2 cellular contexts compared by ENCODE assay signal in the genomic region with DNA sequence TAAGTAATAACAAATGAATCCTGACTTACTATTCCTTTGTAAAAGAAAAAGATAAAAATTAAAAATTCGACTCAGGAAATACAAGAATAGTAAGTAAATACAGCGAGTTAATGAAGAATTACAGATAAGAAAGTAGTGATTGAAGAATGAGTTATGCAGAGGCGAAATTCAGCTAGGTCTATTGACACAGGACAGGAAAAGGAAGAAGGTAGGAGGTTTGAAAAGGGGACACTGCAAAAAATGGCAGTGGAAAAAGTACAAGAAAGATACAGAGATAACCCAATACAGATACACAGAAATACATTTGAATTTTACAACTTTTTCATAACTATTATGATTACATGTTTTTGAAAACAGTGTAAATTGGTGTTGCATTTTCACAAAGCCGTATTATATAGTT.
TF ChIP-seq lines count a peak whose summit lies in the region.

No MANE protein-coding gene starts in this region.

TF ChIP-seq in SK-N-SH, 30 proteins besides CTCF, POLR2A, EP300 and RAD21 (continued from another document):
- TF ChIP-seq, protein P1, sequence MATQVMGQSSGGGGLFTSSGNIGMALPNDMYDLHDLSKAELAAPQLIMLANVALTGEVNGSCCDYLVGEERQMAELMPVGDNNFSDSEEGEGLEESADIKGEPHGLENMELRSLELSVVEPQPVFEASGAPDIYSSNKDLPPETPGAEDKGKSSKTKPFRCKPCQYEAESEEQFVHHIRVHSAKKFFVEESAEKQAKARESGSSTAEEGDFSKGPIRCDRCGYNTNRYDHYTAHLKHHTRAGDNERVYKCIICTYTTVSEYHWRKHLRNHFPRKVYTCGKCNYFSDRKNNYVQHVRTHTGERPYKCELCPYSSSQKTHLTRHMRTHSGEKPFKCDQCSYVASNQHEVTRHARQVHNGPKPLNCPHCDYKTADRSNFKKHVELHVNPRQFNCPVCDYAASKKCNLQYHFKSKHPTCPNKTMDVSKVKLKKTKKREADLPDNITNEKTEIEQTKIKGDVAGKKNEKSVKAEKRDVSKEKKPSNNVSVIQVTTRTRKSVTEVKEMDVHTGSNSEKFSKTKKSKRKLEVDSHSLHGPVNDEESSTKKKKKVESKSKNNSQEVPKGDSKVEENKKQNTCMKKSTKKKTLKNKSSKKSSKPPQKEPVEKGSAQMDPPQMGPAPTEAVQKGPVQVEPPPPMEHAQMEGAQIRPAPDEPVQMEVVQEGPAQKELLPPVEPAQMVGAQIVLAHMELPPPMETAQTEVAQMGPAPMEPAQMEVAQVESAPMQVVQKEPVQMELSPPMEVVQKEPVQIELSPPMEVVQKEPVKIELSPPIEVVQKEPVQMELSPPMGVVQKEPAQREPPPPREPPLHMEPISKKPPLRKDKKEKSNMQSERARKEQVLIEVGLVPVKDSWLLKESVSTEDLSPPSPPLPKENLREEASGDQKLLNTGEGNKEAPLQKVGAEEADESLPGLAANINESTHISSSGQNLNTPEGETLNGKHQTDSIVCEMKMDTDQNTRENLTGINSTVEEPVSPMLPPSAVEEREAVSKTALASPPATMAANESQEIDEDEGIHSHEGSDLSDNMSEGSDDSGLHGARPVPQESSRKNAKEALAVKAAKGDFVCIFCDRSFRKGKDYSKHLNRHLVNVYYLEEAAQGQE (IDR thresholded peaks at IDR 0.05; ENCODE audit: low read depth, low read length), result no peak
- TF ChIP-seq RFX5 (IDR thresholded peaks at IDR 0.05; ENCODE audit: low read length) (no peak), NFIC (IDR thresholded peaks at IDR 0.05; ENCODE audit: borderline replicate concordance) (no peak)

TF ChIP-seq in SK-N-SH treated with all-trans-retinoic acid at 6 μM for 48 hours, 23 proteins besides CTCF, POLR2A, EP300 and RAD21 (continued from another document):
- TF ChIP-seq, protein P2, sequence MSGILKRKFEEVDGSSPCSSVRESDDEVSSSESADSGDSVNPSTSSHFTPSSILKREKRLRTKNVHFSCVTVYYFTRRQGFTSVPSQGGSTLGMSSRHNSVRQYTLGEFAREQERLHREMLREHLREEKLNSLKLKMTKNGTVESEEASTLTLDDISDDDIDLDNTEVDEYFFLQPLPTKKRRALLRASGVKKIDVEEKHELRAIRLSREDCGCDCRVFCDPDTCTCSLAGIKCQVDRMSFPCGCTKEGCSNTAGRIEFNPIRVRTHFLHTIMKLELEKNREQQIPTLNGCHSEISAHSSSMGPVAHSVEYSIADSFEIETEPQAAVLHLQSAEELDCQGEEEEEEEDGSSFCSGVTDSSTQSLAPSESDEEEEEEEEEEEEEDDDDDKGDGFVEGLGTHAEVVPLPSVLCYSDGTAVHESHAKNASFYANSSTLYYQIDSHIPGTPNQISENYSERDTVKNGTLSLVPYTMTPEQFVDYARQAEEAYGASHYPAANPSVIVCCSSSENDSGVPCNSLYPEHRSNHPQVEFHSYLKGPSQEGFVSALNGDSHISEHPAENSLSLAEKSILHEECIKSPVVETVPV (CRISPR knock-in tag; IDR thresholded peaks at IDR 0.05), result no peak
- TF ChIP-seq CSDC2 (CRISPR knock-in tag; IDR thresholded peaks at IDR 0.05) (no peak), ZFP30 (CRISPR knock-in tag; IDR thresholded peaks at IDR 0.05) (no peak), ESRRG (CRISPR knock-in tag; IDR thresholded peaks at IDR 0.05) (no peak), SNAI2 (CRISPR knock-in tag; IDR thresholded peaks at IDR 0.05) (no peak), ISL1 (CRISPR knock-in tag; IDR thresholded peaks at IDR 0.05) (no peak), OSR1 (CRISPR knock-in tag; IDR thresholded peaks at IDR 0.05) (no peak), TCF4 (CRISPR knock-in tag; IDR thresholded peaks at IDR 0.05; ENCODE audit: borderline replicate concordance) (no peak), ZNF8 (CRISPR knock-in tag; IDR thresholded peaks at IDR 0.05) (no peak), ARNTL (CRISPR knock-in tag; IDR thresholded peaks at IDR 0.05; ENCODE audit: borderline replicate concordance, low read depth) (no peak)
- TF ChIP-seq, protein P3, sequence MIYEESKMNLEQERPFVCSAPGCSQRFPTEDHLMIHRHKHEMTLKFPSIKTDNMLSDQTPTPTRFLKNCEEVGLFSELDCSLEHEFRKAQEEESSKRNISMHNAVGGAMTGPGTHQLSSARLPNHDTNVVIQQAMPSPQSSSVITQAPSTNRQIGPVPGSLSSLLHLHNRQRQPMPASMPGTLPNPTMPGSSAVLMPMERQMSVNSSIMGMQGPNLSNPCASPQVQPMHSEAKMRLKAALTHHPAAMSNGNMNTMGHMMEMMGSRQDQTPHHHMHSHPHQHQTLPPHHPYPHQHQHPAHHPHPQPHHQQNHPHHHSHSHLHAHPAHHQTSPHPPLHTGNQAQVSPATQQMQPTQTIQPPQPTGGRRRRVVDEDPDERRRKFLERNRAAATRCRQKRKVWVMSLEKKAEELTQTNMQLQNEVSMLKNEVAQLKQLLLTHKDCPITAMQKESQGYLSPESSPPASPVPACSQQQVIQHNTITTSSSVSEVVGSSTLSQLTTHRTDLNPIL (CRISPR knock-in tag; IDR thresholded peaks at IDR 0.05; ENCODE audit: low read depth), result no peak
- TF ChIP-seq, protein P4, sequence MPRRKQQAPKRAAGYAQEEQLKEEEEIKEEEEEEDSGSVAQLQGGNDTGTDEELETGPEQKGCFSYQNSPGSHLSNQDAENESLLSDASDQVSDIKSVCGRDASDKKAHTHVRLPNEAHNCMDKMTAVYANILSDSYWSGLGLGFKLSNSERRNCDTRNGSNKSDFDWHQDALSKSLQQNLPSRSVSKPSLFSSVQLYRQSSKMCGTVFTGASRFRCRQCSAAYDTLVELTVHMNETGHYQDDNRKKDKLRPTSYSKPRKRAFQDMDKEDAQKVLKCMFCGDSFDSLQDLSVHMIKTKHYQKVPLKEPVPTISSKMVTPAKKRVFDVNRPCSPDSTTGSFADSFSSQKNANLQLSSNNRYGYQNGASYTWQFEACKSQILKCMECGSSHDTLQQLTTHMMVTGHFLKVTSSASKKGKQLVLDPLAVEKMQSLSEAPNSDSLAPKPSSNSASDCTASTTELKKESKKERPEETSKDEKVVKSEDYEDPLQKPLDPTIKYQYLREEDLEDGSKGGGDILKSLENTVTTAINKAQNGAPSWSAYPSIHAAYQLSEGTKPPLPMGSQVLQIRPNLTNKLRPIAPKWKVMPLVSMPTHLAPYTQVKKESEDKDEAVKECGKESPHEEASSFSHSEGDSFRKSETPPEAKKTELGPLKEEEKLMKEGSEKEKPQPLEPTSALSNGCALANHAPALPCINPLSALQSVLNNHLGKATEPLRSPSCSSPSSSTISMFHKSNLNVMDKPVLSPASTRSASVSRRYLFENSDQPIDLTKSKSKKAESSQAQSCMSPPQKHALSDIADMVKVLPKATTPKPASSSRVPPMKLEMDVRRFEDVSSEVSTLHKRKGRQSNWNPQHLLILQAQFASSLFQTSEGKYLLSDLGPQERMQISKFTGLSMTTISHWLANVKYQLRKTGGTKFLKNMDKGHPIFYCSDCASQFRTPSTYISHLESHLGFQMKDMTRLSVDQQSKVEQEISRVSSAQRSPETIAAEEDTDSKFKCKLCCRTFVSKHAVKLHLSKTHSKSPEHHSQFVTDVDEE (CRISPR knock-in tag; IDR thresholded peaks at IDR 0.05), result no peak
- TF ChIP-seq, protein P5, sequence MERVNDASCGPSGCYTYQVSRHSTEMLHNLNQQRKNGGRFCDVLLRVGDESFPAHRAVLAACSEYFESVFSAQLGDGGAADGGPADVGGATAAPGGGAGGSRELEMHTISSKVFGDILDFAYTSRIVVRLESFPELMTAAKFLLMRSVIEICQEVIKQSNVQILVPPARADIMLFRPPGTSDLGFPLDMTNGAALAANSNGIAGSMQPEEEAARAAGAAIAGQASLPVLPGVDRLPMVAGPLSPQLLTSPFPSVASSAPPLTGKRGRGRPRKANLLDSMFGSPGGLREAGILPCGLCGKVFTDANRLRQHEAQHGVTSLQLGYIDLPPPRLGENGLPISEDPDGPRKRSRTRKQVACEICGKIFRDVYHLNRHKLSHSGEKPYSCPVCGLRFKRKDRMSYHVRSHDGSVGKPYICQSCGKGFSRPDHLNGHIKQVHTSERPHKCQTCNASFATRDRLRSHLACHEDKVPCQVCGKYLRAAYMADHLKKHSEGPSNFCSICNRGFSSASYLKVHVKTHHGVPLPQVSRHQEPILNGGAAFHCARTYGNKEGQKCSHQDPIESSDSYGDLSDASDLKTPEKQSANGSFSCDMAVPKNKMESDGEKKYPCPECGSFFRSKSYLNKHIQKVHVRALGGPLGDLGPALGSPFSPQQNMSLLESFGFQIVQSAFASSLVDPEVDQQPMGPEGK (CRISPR knock-in tag; IDR thresholded peaks at IDR 0.05; ENCODE audit: borderline replicate concordance), result no peak
